11 cellular contexts compared by ENCODE assay signal in genomic region chr17:57284583-57284982, GRCh38. TPM values are rescaled to one million over a fixed set of nuclear protein-coding genes. Genes with fewer than 3 reads are reported as not detected.
A peak's percentile ranks its signal among the peaks of the same experiment; 100 is the strongest.
DNase-seq lines count a peak whose midpoint lies in the region; ATAC-seq and TF ChIP-seq lines count a peak whose summit lies in the region.
"Had no signal": no experiment of that assay in that cellular context is flagged by ENCODE, and none has a peak within 500 bp of the region (broad histone marks: within the 10 kb centered on the region; RNA-seq: fewer than 3 reads in every experiment).

No MANE protein-coding gene starts in this region.

- H3K27me3 Mint-ChIP-seq in CD4-positive, alpha-beta T cell, result no peaks in the 10 kb centered on the region
- H3K27me3 Mint-ChIP-seq in activated T-helper 17 cell treated with anti-CD3 and anti-CD28 coated beads, Interleukin-2, amount 50 U/mL, for 72 hours, result no peaks in the 10 kb centered on the region
- no peaks in the 10 kb centered on the region for H3K27me3 Mint-ChIP-seq in naive B cell

- peak overlapping the region; percentile 80 for H3K27ac Mint-ChIP-seq in CD4-positive, alpha-beta T cell
- peak overlapping the region; percentile 90 for H3K27ac Mint-ChIP-seq in activated T-helper 17 cell treated with anti-CD3 and anti-CD28 coated beads, Interleukin-2, amount 50 U/mL, for 72 hours
- peak overlapping the region; percentile 51 to 92 (median 80) for H3K27ac Mint-ChIP-seq in naive B cell

- intact Hi-C loops in CD4-positive, alpha-beta T cell (cut with DNase I, micrococcal nuclease), result loop anchor here (5.0 to 10.0 kb wide), 3 partner anchors 37 to 160 kb away; no protein-coding TSS in a partner anchor

- no peaks in the 10 kb centered on the region for H3K9me3 Mint-ChIP-seq in CD4-positive, alpha-beta T cell
- H3K9me3 Mint-ChIP-seq in activated T-helper 17 cell treated with anti-CD3 and anti-CD28 coated beads, Interleukin-2, amount 50 U/mL, for 72 hours, result no peaks in the 10 kb centered on the region
- H3K9me3 Mint-ChIP-seq in naive B cell, result no peaks in the 10 kb centered on the region

- H3K4me3 Mint-ChIP-seq in CD4-positive, alpha-beta T cell, result peak overlapping the region; percentile 76
- H3K4me3 Mint-ChIP-seq in activated T-helper 17 cell treated with anti-CD3 and anti-CD28 coated beads, Interleukin-2, amount 50 U/mL, for 72 hours, result peak overlapping the region; percentile 77
- H3K4me3 Mint-ChIP-seq in naive B cell, result peak overlapping the region; percentile 62 to 87 (median 83)

- no peaks in the 10 kb centered on the region for H3K27me3 ChIP-seq in CD4-positive, alpha-beta T cell (ENCODE audit: control insufficient read depth, insufficient read depth, low read length)
- H3K27me3 ChIP-seq: BE2C had no signal

- H3K9me3 ChIP-seq in CD4-positive, alpha-beta T cell (ENCODE audit: control insufficient read depth, low read length), result no peaks in the 10 kb centered on the region
- H3K9me3 ChIP-seq: BE2C had no signal

- H3K36me3 Mint-ChIP-seq in CD4-positive, alpha-beta T cell (ENCODE audit: low read depth), result peaks cover 40% of the 10 kb centered on the region
- H3K36me3 Mint-ChIP-seq in activated T-helper 17 cell treated with anti-CD3 and anti-CD28 coated beads, Interleukin-2, amount 50 U/mL, for 72 hours (ENCODE audit: low read depth), result peaks cover 75% of the 10 kb centered on the region
- peaks cover 7 to 11% of the 10 kb centered on the region in 2 donors for H3K36me3 Mint-ChIP-seq in naive B cell

- H3K27ac ChIP-seq in CD4-positive, alpha-beta T cell (ENCODE audit: low read depth, low read length), result no peak overlapping the region
- H3K27ac ChIP-seq: epithelial cell of prostate had no signal

- peaks cover 80% of the 10 kb centered on the region for H3K4me1 Mint-ChIP-seq in CD4-positive, alpha-beta T cell (ENCODE audit: low read depth)
- peaks cover 59% of the 10 kb centered on the region for H3K4me1 Mint-ChIP-seq in activated T-helper 17 cell treated with anti-CD3 and anti-CD28 coated beads, Interleukin-2, amount 50 U/mL, for 72 hours
- peaks cover 41 to 73% (median 66%) of the 10 kb centered on the region in 3 donors for H3K4me1 Mint-ChIP-seq in naive B cell

- DNase-seq in CD4-positive, alpha-beta T cell, result peak in 2 of 10 experiments; percentile 20 to 28
- DNase-seq in naive B cell (peak; percentile 17), DMS 273 treated with DMSO at 0.1 percent for 48 hours (lab: John Stamatoyannopoulos, UW) (no peak), amygdala (lab: John Stamatoyannopoulos, UW) (no peak), NCI-H1092 (lab: John Stamatoyannopoulos, UW) (no peak)
- DNase-seq: BE2C, NCI-H2081 had no signal

- CTCF ChIA-PET in CD4-positive, alpha-beta T cell (lab: Charles Lee), result interaction anchor here (2.9 kb wide), 1 partner anchor 41 kb away, joined by 20 read pairs; no protein-coding TSS in a partner anchor

- no peak for TF ChIP-seq CTCF in CD4-positive, alpha-beta T cell (IDR thresholded peaks at IDR 0.05)

- peak; percentile 47 for ATAC-seq in CD4-positive, alpha-beta T cell (ENCODE audit: poor library complexity)
- peak; percentile 20 for ATAC-seq in HG03135 (IDR thresholded peaks at IDR 0.05; ENCODE audit: unreplicated experiment)
- ATAC-seq in activated T-helper 17 cell treated with anti-CD3 and anti-CD28 coated beads, Interleukin-2, amount 50 U/mL, for 72 hours (replicated peaks), result peak; percentile 58
- ATAC-seq in naive B cell (ENCODE audit: low read depth in 2 of 2), result peak; percentile 29 to 48
- no peak for ATAC-seq in esophagus mucosa

- POLR2A ChIA-PET in CD4-positive, alpha-beta T cell (lab: Charles Lee), result interaction anchor here (1.0 to 1.9 kb wide), 2 partner anchors 10 to 28 kb away, joined by 3 to 8 read pairs; partner anchors contain the start of gene MSI2

RNA-seq across cellular contexts. Expression of gene MSI2, which starts 28.3 kb away (rescaled TPM):
- total RNA-seq in CD4-positive, alpha-beta T cell, result 100 to 1,000 TPM; 129 to 132 TPM
- total RNA-seq in activated T-helper 17 cell treated with anti-CD3 and anti-CD28 coated beads, Interleukin-2, amount 50 U/mL, for 72 hours, result 100 to 1,000 TPM in 1 of 2 donors, 10 to 100 TPM in 1; 96.3 to 128 TPM
- 10 to 100 TPM in 1 of 6 donors, 1 to 10 TPM in 5; 4.0 to 11.3 (median 6.8) TPM for polyA plus RNA-seq in naive B cell (ENCODE audit: low read depth in 6 of 6)
- total RNA-seq in esophagus mucosa, result 30.4 TPM
